In the genomic region with DNA sequence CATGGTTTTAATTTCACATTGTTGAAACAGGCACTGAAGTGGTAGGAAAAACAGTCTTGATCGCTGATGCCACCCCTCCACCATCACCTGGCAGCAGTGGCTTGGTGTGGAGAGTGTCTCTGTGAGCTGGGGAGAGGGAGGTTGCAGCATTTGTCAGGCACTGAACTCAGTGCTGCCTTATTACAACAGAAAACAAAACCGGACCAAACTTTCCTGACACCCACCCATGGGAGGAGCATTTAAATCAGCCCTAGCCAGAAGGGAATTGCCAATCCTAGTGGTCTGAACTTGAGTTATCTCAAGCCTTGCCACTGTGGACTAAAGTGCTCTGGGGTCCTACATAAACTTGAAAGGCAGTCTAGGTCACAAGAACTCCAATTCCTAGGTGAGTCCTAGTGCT, we compare ENCODE assay signal across 24 cellular contexts.
"Had no signal": no experiment of that assay in that cellular context is flagged by ENCODE, and none has a peak within 500 bp of the region (broad histone marks: within the 10 kb centered on the region; RNA-seq: fewer than 3 reads in every experiment).

No MANE protein-coding gene starts in this region.

- H3K4me2 ChIP-seq: hepatocyte, neural progenitor cell had no signal

- H3K27ac ChIP-seq: hepatocyte, left ventricle myocardium inferior, neural progenitor cell, ovary, right atrium auricular region, skin epidermis, stomach, testis, thyroid gland, transverse colon, upper lobe of right lung had no signal

- ATAC-seq: natural killer cell; sciatic nerve; stimulated activated naive B cell treated with anti-CD40 and anti-IgM and Interleukin-4, amounts not matched to agents 10 μg/mL and 1 μg/mL and 100 μg/mL, for 72 hours; stimulated activated naive CD8-positive, alpha-beta T cell treated with anti-CD3 and anti-CD28 coated beads, Interleukin-15, Interleukin-2, amounts not matched to agents 100 U/mL and 50 U/mL, for 24 hours; upper lobe of right lung had no signal

- H3K36me3 ChIP-seq: left ventricle myocardium inferior, neural progenitor cell, ovary, right atrium auricular region, stomach, thyroid gland, transverse colon, upper lobe of right lung had no signal

- H3K9ac ChIP-seq: neural progenitor cell had no signal

- H3K9me3 ChIP-seq: ovary, stomach, testis, thyroid gland, transverse colon, upper lobe of right lung had no signal

- H3K27me3 ChIP-seq: hepatocyte, neural progenitor cell, ovary, right atrium auricular region, stomach, testis, thyroid gland, transverse colon, upper lobe of right lung had no signal

- H3K4me3 ChIP-seq: hepatocyte, left ventricle myocardium inferior, lung, neural progenitor cell, ovary, right atrium auricular region, skin epidermis, stomach, testis, thyroid gland, transverse colon, upper lobe of right lung had no signal

- H2AFZ ChIP-seq: hepatocyte, neural progenitor cell had no signal

- H3K79me2 ChIP-seq: hepatocyte had no signal

- H3K4me1 ChIP-seq: left ventricle myocardium inferior, neural progenitor cell, right atrium auricular region, stomach, testis, thyroid gland, transverse colon, upper lobe of right lung had no signal

- DNase-seq: left ventricle myocardium inferior; mesendoderm; naive B cell; natural killer cell; nephron progenitor cell; ovary; stimulated activated CD4-positive, alpha-beta T cell treated with anti-CD3 and anti-CD28 coated beads, Interleukin-12 subunit alpha, Interleukin-12 subunit beta, amount 100 ng/mL, for 4 hours; stimulated activated CD4-positive, alpha-beta T cell treated with anti-CD3 and anti-CD28 coated beads, Interleukin-15, amount 100 ng/mL, for 24 hours; stimulated activated CD4-positive, alpha-beta T cell treated with anti-CD3 and anti-CD28 coated beads, Interleukin-2, amount 100 ng/mL, for 24 hours; stimulated activated CD4-positive, alpha-beta T cell treated with anti-CD3 and anti-CD28 coated beads, Interleukin-4, amount 100 ng/mL, for 1 hour; stimulated activated naive B cell treated with anti-CD40 and anti-IgM and Interleukin-4, amounts not matched to agents 10 μg/mL and 1 μg/mL and 100 μg/mL, for 72 hours; stimulated activated naive CD8-positive, alpha-beta T cell treated with anti-CD3 and anti-CD28 coated beads, Interleukin-15, Interleukin-2, amounts not matched to agents 100 U/mL and 50 U/mL, for 24 hours; stomach; testis; thyroid gland; transverse colon; upper lobe of right lung had no signal

- FAIRE-seq: urothelium cell line had no signal
